1 cellular context compared by ENCODE assay signal in genomic region chr20:29790510-29790909, GRCh38.
TF ChIP-seq lines count a peak whose summit lies in the region.

No MANE protein-coding gene starts in this region.

TF ChIP-seq in HepG2, 621 proteins besides CTCF, POLR2A, EP300 and RAD21 (continued from another document):
- TF ChIP-seq MLXIP (CRISPR knock-in tag; IDR thresholded peaks at IDR 0.05; ENCODE audit: borderline replicate concordance) (no peak), CREB3 (CRISPR knock-in tag; IDR thresholded peaks at IDR 0.05) (no peak), ZMAT3 (CRISPR knock-in tag; conservative IDR thresholded peaks at IDR 0.05) (no peak), RAD51 (IDR thresholded peaks at IDR 0.05; ENCODE audit: borderline replicate concordance) (peak; percentile 4; the same call in 1 of the 2 replicates), DDIT3 (CRISPR knock-in tag; IDR thresholded peaks at IDR 0.05) (no peak), ZNF282 (IDR thresholded peaks at IDR 0.05; ENCODE audit: partially characterized antibody) (peak; percentile 38), ATM (IDR thresholded peaks at IDR 0.05; ENCODE audit: borderline replicate concordance) (peak; percentile 38; the same call in 1 of the 2 replicates)
